Comparison of ENCODE assay signal across 1 cellular context in the genomic region with DNA sequence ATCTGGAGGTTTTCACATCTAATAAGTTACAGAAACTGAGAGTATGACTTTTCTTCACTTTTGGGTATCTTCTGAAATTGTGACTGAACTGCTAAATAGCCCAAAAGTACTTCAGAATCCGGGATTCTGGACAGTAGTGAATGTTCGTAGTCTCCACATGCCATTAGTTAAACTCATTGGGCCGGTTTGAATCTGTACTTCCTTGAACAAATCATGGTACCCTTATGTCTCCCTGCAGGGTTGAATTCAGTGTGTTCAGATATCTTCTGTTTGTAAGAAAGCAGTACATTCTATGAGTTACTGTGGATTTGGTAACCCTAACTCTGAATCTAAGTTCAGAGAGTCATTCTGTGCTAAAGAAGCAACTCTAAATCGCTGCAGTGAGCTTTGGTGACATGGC.
TF ChIP-seq lines count a peak whose summit lies in the region.

No MANE protein-coding gene starts in this region.

TF ChIP-seq in WTC11, 78 proteins besides CTCF, POLR2A, EP300 and RAD21 (continued from another document):
- TF ChIP-seq, protein P1, sequence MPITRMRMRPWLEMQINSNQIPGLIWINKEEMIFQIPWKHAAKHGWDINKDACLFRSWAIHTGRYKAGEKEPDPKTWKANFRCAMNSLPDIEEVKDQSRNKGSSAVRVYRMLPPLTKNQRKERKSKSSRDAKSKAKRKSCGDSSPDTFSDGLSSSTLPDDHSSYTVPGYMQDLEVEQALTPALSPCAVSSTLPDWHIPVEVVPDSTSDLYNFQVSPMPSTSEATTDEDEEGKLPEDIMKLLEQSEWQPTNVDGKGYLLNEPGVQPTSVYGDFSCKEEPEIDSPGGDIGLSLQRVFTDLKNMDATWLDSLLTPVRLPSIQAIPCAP (CRISPR knock-in tag; IDR thresholded peaks at IDR 0.05) = no peak
- TF ChIP-seq ZNF138 (CRISPR knock-in tag; conservative IDR thresholded peaks at IDR 0.05) (no peak), FOXP1 (CRISPR knock-in tag; IDR thresholded peaks at IDR 0.05; ENCODE audit: borderline replicate concordance) (no peak), ZNF219 (CRISPR knock-in tag; IDR thresholded peaks at IDR 0.05; ENCODE audit: borderline replicate concordance) (no peak), IRF2 (CRISPR knock-in tag; IDR thresholded peaks at IDR 0.05; ENCODE audit: borderline replicate concordance, low read depth) (no peak), ETV6 (CRISPR knock-in tag; IDR thresholded peaks at IDR 0.05) (no peak), NFATC4 (CRISPR knock-in tag; IDR thresholded peaks at IDR 0.05) (no peak), CBFB (CRISPR knock-in tag; IDR thresholded peaks at IDR 0.05; ENCODE audit: low read depth) (no peak)
- TF ChIP-seq, protein P2, sequence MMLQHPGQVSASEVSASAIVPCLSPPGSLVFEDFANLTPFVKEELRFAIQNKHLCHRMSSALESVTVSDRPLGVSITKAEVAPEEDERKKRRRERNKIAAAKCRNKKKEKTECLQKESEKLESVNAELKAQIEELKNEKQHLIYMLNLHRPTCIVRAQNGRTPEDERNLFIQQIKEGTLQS (CRISPR knock-in tag; conservative IDR thresholded peaks at IDR 0.05) = no peak
- TF ChIP-seq, protein P3, sequence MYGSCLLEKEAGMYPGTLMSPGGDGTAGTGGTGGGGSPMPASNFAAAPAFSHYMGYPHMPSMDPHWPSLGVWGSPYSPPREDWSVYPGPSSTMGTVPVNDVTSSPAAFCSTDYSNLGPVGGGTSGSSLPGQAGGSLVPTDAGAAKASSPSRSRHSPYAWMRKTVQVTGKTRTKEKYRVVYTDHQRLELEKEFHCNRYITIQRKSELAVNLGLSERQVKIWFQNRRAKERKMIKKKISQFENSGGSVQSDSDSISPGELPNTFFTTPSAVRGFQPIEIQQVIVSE (CRISPR knock-in tag; IDR thresholded peaks at IDR 0.05; ENCODE audit: borderline replicate concordance) = no peak
